In genomic region chr20:38343798-38344701, GRCh38 we compare ENCODE assay signal across 27 cellular contexts. TPM values are rescaled to one million over a fixed set of nuclear protein-coding genes. Genes with fewer than 3 reads are reported as not detected.
A peak's percentile ranks its signal among the peaks of the same experiment; 100 is the strongest.
DNase-seq lines count a peak whose midpoint lies in the region; ATAC-seq and TF ChIP-seq lines count a peak whose summit lies in the region.
"Had no signal": no experiment of that assay in that cellular context is flagged by ENCODE, and none has a peak within 500 bp of the region (broad histone marks: within the 10 kb centered on the region; RNA-seq: fewer than 3 reads in every experiment).

No MANE protein-coding gene starts in this region.

- H3K27ac ChIP-seq in duodenal mucosa (ENCODE audit: low read depth, low read length) = no peak overlapping the region
- peak overlapping the region; percentile 65 to 96 (median 92) for H3K27ac ChIP-seq in right lobe of liver
- H3K27ac ChIP-seq in skeletal muscle tissue (ENCODE audit: low read depth, low read length) = peak overlapping the region; percentile 85
- H3K27ac ChIP-seq in endodermal cell (ENCODE audit: low read depth, low read length) = no peak overlapping the region
- H3K27ac ChIP-seq: BLaER1 treated with 17β-estradiol and CSF1 and Interleukin-3, amounts not matched to agents 10 nM and 100 nM; left lung had no signal

- H3K4me3 Mint-ChIP-seq in activated CD4-positive, alpha-beta T cell treated with anti-CD3 and anti-CD28 coated beads, Interleukin-2, amount 10 ng/mL, durations not matched to agents 7 days and 5 days = no peak overlapping the region
- no peak overlapping the region for H3K4me3 Mint-ChIP-seq in endodermal cell
- H3K4me3 Mint-ChIP-seq: activated CD8-positive, alpha-beta T cell treated with anti-CD3 and anti-CD28 coated beads, Interleukin-2, amount 10 ng/mL, durations not matched to agents 7 days and 5 days; activated naive CD8-positive, alpha-beta T cell treated with anti-CD3 and anti-CD28 coated beads, Interleukin-2, amount 10 ng/mL, durations not matched to agents 7 days and 5 days; mesothelial cell of epicardium; nephron progenitor cell had no signal

- H3K4me1 ChIP-seq in duodenal mucosa (ENCODE audit: control insufficient read depth in 1 of 2, insufficient read depth in 2 of 2, low read length in 2 of 2) = peaks cover 16 to 21% of the 10 kb centered on the region in 2 donors
- H3K4me1 ChIP-seq in right lobe of liver = peaks cover 0 to 53% (median 25%) of the 10 kb centered on the region in 4 donors
- peaks cover 27 to 38% (median 32%) of the 10 kb centered on the region in 3 donors for H3K4me1 ChIP-seq in skeletal muscle tissue (ENCODE audit: control insufficient read depth in 3 of 3, insufficient read depth in 3 of 3, low read length in 3 of 3)
- peaks cover 7% of the 10 kb centered on the region for H3K4me1 ChIP-seq in endodermal cell (ENCODE audit: control insufficient read depth, insufficient read depth, low read length)

- intact Hi-C loops in right lobe of liver (cut with DNase I) = no loop called here

- no peak overlapping the region for H3K27ac Mint-ChIP-seq in activated CD4-positive, alpha-beta T cell treated with anti-CD3 and anti-CD28 coated beads, Interleukin-2, amount 10 ng/mL, durations not matched to agents 7 days and 5 days
- H3K27ac Mint-ChIP-seq in endodermal cell = no peak overlapping the region
- H3K27ac Mint-ChIP-seq: activated CD8-positive, alpha-beta T cell treated with anti-CD3 and anti-CD28 coated beads, Interleukin-2, amount 10 ng/mL, durations not matched to agents 7 days and 5 days; activated naive CD8-positive, alpha-beta T cell treated with anti-CD3 and anti-CD28 coated beads, Interleukin-2, amount 10 ng/mL, durations not matched to agents 7 days and 5 days; mesothelial cell of epicardium had no signal

- H3K9me3 ChIP-seq in duodenal mucosa (ENCODE audit: control insufficient read depth in 1 of 2, low read length in 2 of 2) (no peaks in the 10 kb centered on the region), right lobe of liver (no peaks in the 10 kb centered on the region), skeletal muscle tissue (ENCODE audit: control insufficient read depth in 3 of 3, low read length in 3 of 3) (no peaks in the 10 kb centered on the region), endodermal cell (ENCODE audit: control insufficient read depth, low read length) (no peaks in the 10 kb centered on the region)
- H3K9me3 ChIP-seq: BLaER1 treated with 17β-estradiol and CSF1 and Interleukin-3, amounts not matched to agents 10 nM and 100 nM; left lung had no signal

- ATAC-seq in right lobe of liver (peak; percentile 61 to 76 (median 69)), GM19351 (IDR thresholded peaks at IDR 0.05; ENCODE audit: unreplicated experiment) (no peak)
- ATAC-seq: activated CD8-positive, alpha-beta T cell treated with anti-CD3 and anti-CD28 coated beads, Interleukin-2, amount 10 ng/mL, durations not matched to agents 7 days and 5 days; Panc1 had no signal

- H3K27me3 ChIP-seq in duodenal mucosa (ENCODE audit: control insufficient read depth in 1 of 2, insufficient read depth in 2 of 2, low read length in 2 of 2) (no peaks in the 10 kb centered on the region), right lobe of liver (no peaks in the 10 kb centered on the region), skeletal muscle tissue (ENCODE audit: control insufficient read depth in 3 of 3, insufficient read depth in 3 of 3, low read length in 3 of 3) (no peaks in the 10 kb centered on the region), endodermal cell (ENCODE audit: control insufficient read depth, insufficient read depth, low read length, poor library complexity, severe bottlenecking) (no peaks in the 10 kb centered on the region)
- H3K27me3 ChIP-seq: BLaER1 treated with 17β-estradiol and CSF1 and Interleukin-3, amounts not matched to agents 10 nM and 100 nM had no signal

- 40% methylated on average over 2 of the region's 6 CpGs for WGBS in right lobe of liver (ENCODE audit: insufficient coverage, low coverage, low lambda C conversion rate, missing lambda C conversion rate)
- WGBS in endodermal cell (ENCODE audit: insufficient coverage in 1 of 2, insufficient read length in 1 of 2), 2 experiments = 93% methylated on average over 4 to 6 of the region's 6 CpGs

- H3K4me3 ChIP-seq in duodenal mucosa (ENCODE audit: low read depth in 1 of 2, low read length in 2 of 2) (peak overlapping the region; percentile 42 to 53), right lobe of liver (peak overlapping the region in 2 of 3 donors; percentile 3 to 25), skeletal muscle tissue (ENCODE audit: low read length in 3 of 3) (no peak overlapping the region), endodermal cell (ENCODE audit: low read length) (no peak overlapping the region)
- H3K4me3 ChIP-seq: BLaER1 treated with 17β-estradiol and CSF1 and Interleukin-3, amounts not matched to agents 10 nM and 100 nM; left lung had no signal

- CTCF ChIA-PET in activated CD4-positive, alpha-beta T cell treated with anti-CD3 and anti-CD28 coated beads, Interleukin-2, amount 10 ng/mL, durations not matched to agents 7 days and 5 days (lab: Charles Lee) = no interaction called here
- CTCF ChIA-PET in HEK293T (lab: Yijun Ruan, JAX) = no interaction called here

- no peaks in the 10 kb centered on the region for H3K9me3 Mint-ChIP-seq in activated CD4-positive, alpha-beta T cell treated with anti-CD3 and anti-CD28 coated beads, Interleukin-2, amount 10 ng/mL, durations not matched to agents 7 days and 5 days
- H3K9me3 Mint-ChIP-seq in endodermal cell = no peaks in the 10 kb centered on the region
- H3K9me3 Mint-ChIP-seq: activated naive CD8-positive, alpha-beta T cell treated with anti-CD3 and anti-CD28 coated beads, Interleukin-2, amount 10 ng/mL, durations not matched to agents 7 days and 5 days; mesothelial cell of epicardium; nephron progenitor cell had no signal

- TF ChIP-seq POLR2A in right lobe of liver (IDR thresholded peaks at IDR 0.05) = peak; percentile 13

- H3K36me3 ChIP-seq in duodenal mucosa (ENCODE audit: control insufficient read depth in 1 of 2, insufficient read depth in 2 of 2, low read length in 2 of 2) (no peaks in the 10 kb centered on the region), right lobe of liver (peaks cover 0 to 1% (median 0%) of the 10 kb centered on the region in 4 donors), skeletal muscle tissue (ENCODE audit: control insufficient read depth in 3 of 3, insufficient read depth in 3 of 3, low read length in 3 of 3) (no peaks in the 10 kb centered on the region), endodermal cell (ENCODE audit: control insufficient read depth, insufficient read depth, low read length) (no peaks in the 10 kb centered on the region)
- H3K36me3 ChIP-seq: BLaER1 treated with 17β-estradiol and CSF1 and Interleukin-3, amounts not matched to agents 10 nM and 100 nM; left lung had no signal

- TF ChIP-seq CTCF in right lobe of liver (IDR thresholded peaks at IDR 0.05) (no peak), endodermal cell (conservative IDR thresholded peaks at IDR 0.05) (no peak)

- DNase-seq in ELF-1 (ENCODE audit: low read depth, low spot score) = peak; percentile 21
- peak; percentile 81 to 88 (median 82) for DNase-seq in right lobe of liver
- DNase-seq in activated CD4-positive, alpha-beta T cell treated with anti-CD3 and anti-CD28 coated beads, Interleukin-2, amount 10 ng/mL, durations not matched to agents 7 days and 5 days = no peak
- no peak for DNase-seq in endodermal cell
- no peak for DNase-seq in HEK293T (ENCODE audit: extremely low spot score)
- DNase-seq: ACHN; activated CD4-positive, CD25-positive, alpha-beta regulatory T cell treated with anti-CD3 and anti-CD28 coated beads, Interleukin-2, amount 50 U/mL, for 72 hours; activated CD8-positive, alpha-beta T cell treated with anti-CD3 and anti-CD28 coated beads, Interleukin-2, amount 10 ng/mL, durations not matched to agents 7 days and 5 days; activated effector memory CD4-positive, alpha-beta T cell treated with anti-CD3 and anti-CD28 coated beads, Interleukin-2, amount 50 U/mL, for 16 hours; activated naive CD8-positive, alpha-beta T cell treated with anti-CD3 and anti-CD28 coated beads, Interleukin-2, amount 10 ng/mL, durations not matched to agents 7 days and 5 days; activated T-cell treated with anti-CD3 and anti-CD28 coated beads for 4 hours; GOT3; head of caudate nucleus; MV-4-11; NCI-H524; nephron progenitor cell; stimulated activated CD4-positive, alpha-beta T cell treated with anti-CD3 and anti-CD28 coated beads, Interleukin-1b, Interleukin-23, amount 100 ng/mL, for 48 hours; T-helper 1 cell had no signal

- no peaks in the 10 kb centered on the region for H3K4me1 Mint-ChIP-seq in activated CD4-positive, alpha-beta T cell treated with anti-CD3 and anti-CD28 coated beads, Interleukin-2, amount 10 ng/mL, durations not matched to agents 7 days and 5 days
- peaks cover 22% of the 10 kb centered on the region for H3K4me1 Mint-ChIP-seq in endodermal cell
- H3K4me1 Mint-ChIP-seq: activated naive CD8-positive, alpha-beta T cell treated with anti-CD3 and anti-CD28 coated beads, Interleukin-2, amount 10 ng/mL, durations not matched to agents 7 days and 5 days had no signal

- H3K9ac ChIP-seq in duodenal mucosa (ENCODE audit: low read depth in 1 of 2, low read length in 2 of 2) (no peak overlapping the region), skeletal muscle tissue (ENCODE audit: low read depth in 1 of 3, low read length in 3 of 3) (no peak overlapping the region), endodermal cell (ENCODE audit: extremely low read depth, low read length, poor library complexity, severe bottlenecking) (no peak overlapping the region)
- H3K9ac ChIP-seq: BLaER1 treated with 17β-estradiol and CSF1 and Interleukin-3, amounts not matched to agents 10 nM and 100 nM had no signal

- POLR2A ChIA-PET in activated CD4-positive, alpha-beta T cell treated with anti-CD3 and anti-CD28 coated beads, Interleukin-2, amount 10 ng/mL, durations not matched to agents 7 days and 5 days (lab: Charles Lee) = no interaction called here
- POLR2A ChIA-PET in HEK293T (lab: Yijun Ruan, JAX) = no interaction called here

- no peaks in the 10 kb centered on the region for H3K36me3 Mint-ChIP-seq in activated CD4-positive, alpha-beta T cell treated with anti-CD3 and anti-CD28 coated beads, Interleukin-2, amount 10 ng/mL, durations not matched to agents 7 days and 5 days (ENCODE audit: low read depth)
- H3K36me3 Mint-ChIP-seq in endodermal cell (ENCODE audit: low read depth) = no peaks in the 10 kb centered on the region
- H3K36me3 Mint-ChIP-seq: activated naive CD8-positive, alpha-beta T cell treated with anti-CD3 and anti-CD28 coated beads, Interleukin-2, amount 10 ng/mL, durations not matched to agents 7 days and 5 days; mesothelial cell of epicardium had no signal

- H3K27me3 Mint-ChIP-seq in activated CD4-positive, alpha-beta T cell treated with anti-CD3 and anti-CD28 coated beads, Interleukin-2, amount 10 ng/mL, durations not matched to agents 7 days and 5 days = peaks cover 2% of the 10 kb centered on the region
- H3K27me3 Mint-ChIP-seq in endodermal cell (ENCODE audit: insufficient read depth) = no peaks in the 10 kb centered on the region

RNA-seq across cellular contexts. Expression of gene LBP, which starts 2.2 kb away (rescaled TPM):
- 1,000 to 10,000 TPM in 3 of 6 experiments, 100 to 1,000 TPM in 3; 380 to 2,142 (median 1,251) TPM for total RNA-seq in right lobe of liver
- total RNA-seq in skeletal muscle tissue = 0.52 TPM
- total RNA-seq in activated CD4-positive, alpha-beta T cell treated with anti-CD3 and anti-CD28 coated beads, Interleukin-2, amount 10 ng/mL, durations not matched to agents 7 days and 5 days = not detected
- total RNA-seq in endodermal cell = under 1 TPM in 1 of 2 donors, not detected in 1; 0.18 TPM
- not detected for polyA plus RNA-seq in endodermal cell (2013, experiment 1 of 2)
- polyA plus RNA-seq in endodermal cell (2013, experiment 2 of 2) = not detected
- total RNA-seq: activated CD8-positive, alpha-beta T cell treated with anti-CD3 and anti-CD28 coated beads, Interleukin-2, amount 10 ng/mL, durations not matched to agents 7 days and 5 days; activated naive CD8-positive, alpha-beta T cell treated with anti-CD3 and anti-CD28 coated beads, Interleukin-2, amount 10 ng/mL, durations not matched to agents 7 days and 5 days; HT1080; mesothelial cell of epicardium; SK-MEL-5 had no signal

RNA-seq across cellular contexts. Expression of gene BPI, which starts 40.1 kb away (rescaled TPM):
- total RNA-seq in right lobe of liver = 1 to 10 TPM in 1 of 6 experiments, under 1 TPM in 3, not detected in 2; 0.26 to 1.3 (median 0.60) TPM
- total RNA-seq in skeletal muscle tissue = 1.0 TPM
- not detected for total RNA-seq in activated CD4-positive, alpha-beta T cell treated with anti-CD3 and anti-CD28 coated beads, Interleukin-2, amount 10 ng/mL, durations not matched to agents 7 days and 5 days
- total RNA-seq in endodermal cell = not detected
- polyA plus RNA-seq in endodermal cell (2013, experiment 1 of 2) = 0.78 TPM
- 0.66 TPM for polyA plus RNA-seq in endodermal cell (2013, experiment 2 of 2)
- total RNA-seq: activated CD8-positive, alpha-beta T cell treated with anti-CD3 and anti-CD28 coated beads, Interleukin-2, amount 10 ng/mL, durations not matched to agents 7 days and 5 days; activated naive CD8-positive, alpha-beta T cell treated with anti-CD3 and anti-CD28 coated beads, Interleukin-2, amount 10 ng/mL, durations not matched to agents 7 days and 5 days; HT1080; mesothelial cell of epicardium; SK-MEL-5 had no signal

Comparison
In these comparisons a context has a peak if more than half of its experiments do, and no peak if none do; other contexts are left out.
1. DNase-seq: peak in ELF-1 (single experiment) and right lobe of liver (3 of 3); none in activated CD4-positive, alpha-beta T cell treated with anti-CD3 and anti-CD28 coated beads, Interleukin-2, amount 10 ng/mL, durations not matched to agents 7 days and 5 days (single experiment), endodermal cell (single experiment) and HEK293T (single experiment).
2. H3K27ac ChIP-seq: peak in right lobe of liver (3 of 3) and skeletal muscle tissue (single experiment); none in duodenal mucosa (single experiment) and endodermal cell (single experiment).
3. H3K4me3 ChIP-seq: peak in duodenal mucosa (2 of 2) and right lobe of liver (2 of 3); none in skeletal muscle tissue (0 of 3) and endodermal cell (single experiment).
4. RNA of gene LBP, which starts 2.2 kb away (total RNA-seq): 380 to 2,142 TPM in right lobe of liver; 0.52 TPM in skeletal muscle tissue (single experiment), 0.18 TPM in endodermal cell and not detected in activated CD4-positive, alpha-beta T cell treated with anti-CD3 and anti-CD28 coated beads, Interleukin-2, amount 10 ng/mL, durations not matched to agents 7 days and 5 days; every median in the first group is over 100 times any median in the second.